In the genomic region with DNA sequence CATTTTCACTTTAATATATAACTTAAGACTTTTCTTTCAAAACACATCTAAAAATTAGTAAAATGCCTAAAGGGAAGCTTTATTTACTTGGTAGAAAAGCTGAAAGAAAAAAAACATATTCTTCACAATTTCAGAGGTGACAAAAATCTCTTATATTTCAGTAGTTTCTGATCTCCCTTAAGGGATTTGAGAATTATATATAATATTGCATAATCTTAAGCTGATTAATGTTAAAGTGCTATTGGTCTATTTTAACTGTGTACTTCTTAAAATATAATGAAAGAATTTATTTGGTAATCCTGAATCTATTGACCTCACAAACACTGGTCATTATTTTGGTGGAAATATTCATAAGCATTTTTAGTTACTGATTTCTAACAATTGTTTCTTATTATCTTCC, we compare ENCODE assay signal across 8 cellular contexts. TPM values are rescaled to one million over a fixed set of nuclear protein-coding genes. Genes with fewer than 3 reads are reported as not detected.
DNase-seq lines count a peak whose midpoint lies in the region; ATAC-seq, FAIRE-seq and TF ChIP-seq lines count a peak whose summit lies in the region.

No MANE protein-coding gene starts in this region.

- CTCF ChIA-PET in GM12878 (lab: Yijun Ruan, JAX), result interaction anchor here (1.0 to 1.8 kb wide), 7 partner anchors 9 to 121 kb away, joined by 3 to 8 read pairs (median 4); no protein-coding TSS in a partner anchor

- peak overlapping the region; percentile 72 for H3K4me2 ChIP-seq in GM12878 (ENCODE audit: control insufficient read depth, insufficient read depth)

- POLR2A ChIA-PET in GM12878 (lab: Charles Lee), result no interaction called here

- H4K20me1 ChIP-seq in GM12878 (ENCODE audit: control insufficient read depth, insufficient read depth), result no peaks in the 10 kb centered on the region

- in situ Hi-C loops in GM12878 (cut with MboI), result no loop called here

- H3K9ac ChIP-seq in GM12878 (ENCODE audit: control insufficient read depth, insufficient read depth, low read length), result peak overlapping the region; percentile 96

- TF ChIP-seq RAD21 in GM12878 (IDR thresholded peaks at IDR 0.05; ENCODE audit: insufficient read depth, low read depth, low read length), result no peak

- peaks cover 25% of the 10 kb centered on the region for H3K79me2 ChIP-seq in GM12878 (ENCODE audit: control insufficient read depth, insufficient read depth, low read length)

- peaks cover 6% of the 10 kb centered on the region for H3K36me3 Mint-ChIP-seq in activated naive CD4-positive, alpha-beta T cell treated with anti-CD3 and anti-CD28 coated beads, Interleukin-2, amount 50 U/mL, for 24 hours
- H3K36me3 Mint-ChIP-seq in memory B cell, result peaks cover 9% of the 10 kb centered on the region

- DNase-seq in activated naive CD4-positive, alpha-beta T cell treated with Interleukin-2 at 50 U/mL for 16 hours, result no peak
- DNase-seq in GM12878 (ENCODE audit: low read depth, low spot score) (no peak), memory B cell (ENCODE audit: low spot score in 2 of 2) (no peak), upper lobe of left lung (no peak), omental fat pad (ENCODE audit: low spot score) (no peak), NCI-H526 treated with DMSO at 0.1 percent for 48 hours (lab: John Stamatoyannopoulos, UW) (no peak)

- H3K4me1 ChIP-seq in GM12878 (ENCODE audit: control insufficient read depth, insufficient read depth, low read length), result peaks cover 9% of the 10 kb centered on the region; the same call in 1 of the 2 replicates
- H3K4me1 ChIP-seq in upper lobe of left lung, result peaks cover 11 to 20% (median 16%) of the 10 kb centered on the region in 4 donors

- TF ChIP-seq POLR2A in GM12878 (IDR thresholded peaks at IDR 0.05; ENCODE audit: low read depth, low read length), result no peak
- TF ChIP-seq POLR2A in upper lobe of left lung (IDR thresholded peaks at IDR 0.05), result no peak

- H3K27me3 ChIP-seq in GM12878 (replicated peaks in 1 of 2; ENCODE audit: control insufficient read depth in 2 of 2, insufficient read depth in 2 of 2, low read length in 1 of 2) (no peaks in the 10 kb centered on the region), upper lobe of left lung (no peaks in the 10 kb centered on the region)

- intact Hi-C loops in GM12878 (cut with micrococcal nuclease; ENCODE audit: unreplicated experiment), result loop anchor here (2.0 kb wide), 1 partner anchor 94 kb away; no protein-coding TSS in a partner anchor

- SMC1A ChIA-PET in GM12878 (lab: Charles Lee; ENCODE audit: uncharacterized antibody, unreplicated experiment), result interaction anchor here (0.7 to 4.9 kb wide), 6 partner anchors 57 to 167 kb away, joined by 3 to 63 read pairs (median 3); no protein-coding TSS in a partner anchor

- peaks cover 34% of the 10 kb centered on the region for H3K4me1 Mint-ChIP-seq in activated naive CD4-positive, alpha-beta T cell treated with anti-CD3 and anti-CD28 coated beads, Interleukin-2, amount 50 U/mL, for 24 hours
- peaks cover 15% of the 10 kb centered on the region for H3K4me1 Mint-ChIP-seq in memory B cell

- peak overlapping the region; percentile 97 for H3K4me3 Mint-ChIP-seq in activated naive CD4-positive, alpha-beta T cell treated with anti-CD3 and anti-CD28 coated beads, Interleukin-2, amount 50 U/mL, for 24 hours
- H3K4me3 Mint-ChIP-seq in memory B cell, result peak overlapping the region; percentile 98

- ATAC-seq in GM12878 (no peak), memory B cell (ENCODE audit: low read depth) (no peak), upper lobe of left lung (ENCODE audit: low FRiP score in 2 of 2) (no peak), omental fat pad (ENCODE audit: low FRiP score) (no peak), GM18502 (IDR thresholded peaks at IDR 0.05; ENCODE audit: poor library complexity, unreplicated experiment) (no peak)

- BruUV-seq in GM12878 (replicated peaks; lab: Mats Ljungman, UMichigan), result no TSS peak

- peak overlapping the region; percentile 97 for H3K27ac ChIP-seq in GM12878 (ENCODE audit: control insufficient read depth, insufficient read depth)
- H3K27ac ChIP-seq in upper lobe of left lung, result peak overlapping the region in 3 of 4 donors; percentile 86 to 94 (median 93)

- TF ChIP-seq EP300 in GM12878 (IDR thresholded peaks at IDR 0.05; ENCODE audit: borderline replicate concordance in 1 of 2, control insufficient read depth in 1 of 2, low read depth in 2 of 2, low read length in 2 of 2), result no peak
- no peak for TF ChIP-seq EP300 in upper lobe of left lung (IDR thresholded peaks at IDR 0.05)

- H3K36me3 ChIP-seq in GM12878 (ENCODE audit: control insufficient read depth in 2 of 2, insufficient read depth in 2 of 2, low read length in 1 of 2) (0 out of 4 replicates have a peak, but pooled peaks cover 0 to 4% of the 10 kb centered on the region in 2 experiments), upper lobe of left lung (peaks cover 0 to 6% (median 0%) of the 10 kb centered on the region in 4 donors)

- peak overlapping the region; percentile 95 for H3K27ac Mint-ChIP-seq in activated naive CD4-positive, alpha-beta T cell treated with anti-CD3 and anti-CD28 coated beads, Interleukin-2, amount 50 U/mL, for 24 hours
- peak overlapping the region; percentile 94 for H3K27ac Mint-ChIP-seq in memory B cell

- RAD21 ChIA-PET in GM12878 (lab: Charles Lee; ENCODE audit: unreplicated experiment), result interaction anchor here (0.9 to 1.1 kb wide), 2 partner anchors 99 to 104 kb away, joined by 3 read pairs; no protein-coding TSS in a partner anchor

- H3K9me3 ChIP-seq in GM12878 (replicated peaks; ENCODE audit: control insufficient read depth, insufficient read depth, low read length) (no peaks in the 10 kb centered on the region), upper lobe of left lung (no peaks in the 10 kb centered on the region)

- peak overlapping the region; percentile 98 for H2AFZ ChIP-seq in GM12878 (ENCODE audit: control insufficient read depth, low read depth, low read length)

- H3K4me3 ChIP-seq in GM12878 (peak overlapping the region; percentile 84), upper lobe of left lung (peak overlapping the region in 3 of 4 donors; percentile 68 to 79 (median 69))

- H3K27me3 Mint-ChIP-seq in activated naive CD4-positive, alpha-beta T cell treated with anti-CD3 and anti-CD28 coated beads, Interleukin-2, amount 50 U/mL, for 24 hours, result no peaks in the 10 kb centered on the region
- H3K27me3 Mint-ChIP-seq in memory B cell, result no peaks in the 10 kb centered on the region

- FAIRE-seq in GM12878 (lab: Jason Lieb, UNC), result no peak

- H3K9me3 Mint-ChIP-seq in activated naive CD4-positive, alpha-beta T cell treated with anti-CD3 and anti-CD28 coated beads, Interleukin-2, amount 50 U/mL, for 24 hours, result no peaks in the 10 kb centered on the region
- H3K9me3 Mint-ChIP-seq in memory B cell, result no peaks in the 10 kb centered on the region

- TF ChIP-seq CTCF in GM12878 (IDR thresholded peaks at IDR 0.05 in 2 of 3, conservative IDR thresholded peaks at IDR 0.05 in 1 of 3; ENCODE audit: control insufficient read depth in 2 of 3, extremely low read depth in 1 of 3, insufficient read depth in 1 of 3, low read depth in 3 of 3, low read length in 3 of 3) (no peak), upper lobe of left lung (IDR thresholded peaks at IDR 0.05) (no peak), omental fat pad (IDR thresholded peaks at IDR 0.05) (no peak)

TF ChIP-seq in GM12878, 131 proteins besides CTCF, POLR2A, EP300 and RAD21 (continues in another document):
- no peak for TF ChIP-seq ASH2L (IDR thresholded peaks at IDR 0.05; ENCODE audit: borderline replicate concordance, low read depth)
- no peak for TF ChIP-seq SIX5 (IDR thresholded peaks at IDR 0.05; ENCODE audit: low read depth, low read length, severe bottlenecking)
- no peak for TF ChIP-seq CBX3 (IDR thresholded peaks at IDR 0.05; ENCODE audit: borderline replicate concordance, low read depth)
- no peak for TF ChIP-seq ZZZ3 (IDR thresholded peaks at IDR 0.05; ENCODE audit: control insufficient read depth, insufficient read length, low read depth)

RNA-seq across cellular contexts. Expression of gene VPS45, which starts 1.2 kb away (rescaled TPM):
- total RNA-seq in GM12878 (2013; cell fraction: nucleolus; rRNA removed), result 160 and 169 TPM in 2 replicates
- total RNA-seq in GM12878 (2014; rRNA removed) (29.3 and 32.7 TPM in 2 replicates), GM12878 (2014; rRNA removed; fragmentation: Illumina TruSeq; extraction: Trizol) (38.0 and 38.4 TPM in 2 replicates), GM12878 (2021) (25.5 and 28.4 TPM in 2 replicates), upper lobe of left lung (10 to 100 TPM; 16.3 to 50.3 (median 30.8) TPM), omental fat pad (10 to 100 TPM; 18.0 to 42.1 (median 31.1) TPM)
- 12.9 TPM for polyA plus RNA-seq in GM12878 (2011; ENCODE audit: low read depth)
- polyA plus RNA-seq in GM12878 (2011; rRNA removed) (44.9 and 62.1 TPM in 2 replicates), GM12878 (2014; fragmentation: Illumina TruSeq; extraction: Trizol) (42.5 and 61.4 TPM in 2 replicates), GM12878 (2014; fragmentation: Nextera tagmentation; extraction: Ambion mirVana) (10 to 100 TPM; 24.4 to 28.7 TPM), GM12878 (2014; rRNA removed) (27.3 and 31.0 TPM in 2 replicates), GM12878 (2016; fragmentation: Nextera tagmentation; extraction: Ambion mirVana) (10 to 100 TPM; 46.7 to 48.7 TPM)
- polyA plus RNA-seq in GM12878 (2011; cell fraction: cytosol; rRNA removed), result 18.4 and 20.7 TPM in 2 replicates
- 74.4 and 75.6 TPM in 2 replicates for polyA plus RNA-seq in GM12878 (2011; cell fraction: nucleus; rRNA removed)
- polyA plus RNA-seq in GM12878 (2012), result 17.4 and 24.6 TPM in 2 replicates
- 22.0 and 34.3 TPM in 2 replicates for polyA minus RNA-seq in GM12878 (2011; rRNA and poly(A)+ RNA removed)
- 4.3 and 11.5 TPM in 2 replicates for polyA minus RNA-seq in GM12878 (2011; cell fraction: cytosol; rRNA and poly(A)+ RNA removed)
- 43.2 and 51.1 TPM in 2 replicates for polyA minus RNA-seq in GM12878 (2011; cell fraction: nucleus; rRNA and poly(A)+ RNA removed)

RNA-seq across cellular contexts. Expression of gene OTUD7B, which starts 55.8 kb away (rescaled TPM):
- 24.1 and 24.8 TPM in 2 replicates for total RNA-seq in GM12878 (2013; cell fraction: nucleolus; rRNA removed)
- 8.4 and 8.7 TPM in 2 replicates for total RNA-seq in GM12878 (2014; rRNA removed)
- total RNA-seq in GM12878 (2014; rRNA removed; fragmentation: Illumina TruSeq; extraction: Trizol), result 9.2 and 9.9 TPM in 2 replicates
- total RNA-seq in GM12878 (2021), result 20.7 and 24.9 TPM in 2 replicates
- 2.8 TPM for polyA plus RNA-seq in GM12878 (2011; ENCODE audit: low read depth)
- 4.3 and 7.4 TPM in 2 replicates for polyA plus RNA-seq in GM12878 (2011; rRNA removed)
- polyA plus RNA-seq in GM12878 (2011; cell fraction: cytosol; rRNA removed), result 4.5 and 6.7 TPM in 2 replicates
- 4.3 and 5.6 TPM in 2 replicates for polyA plus RNA-seq in GM12878 (2011; cell fraction: nucleus; rRNA removed)
- polyA plus RNA-seq in GM12878 (2012), result 3.8 and 5.9 TPM in 2 replicates
- 8.2 and 10.7 TPM in 2 replicates for polyA plus RNA-seq in GM12878 (2014; fragmentation: Illumina TruSeq; extraction: Trizol)
- polyA plus RNA-seq in GM12878 (2014; fragmentation: Nextera tagmentation; extraction: Ambion mirVana), result 1 to 10 TPM; 1.7 to 1.8 TPM
- 5.8 and 5.9 TPM in 2 replicates for polyA plus RNA-seq in GM12878 (2014; rRNA removed)
- 1 to 10 TPM; 1.7 to 2.3 TPM for polyA plus RNA-seq in GM12878 (2016; fragmentation: Nextera tagmentation; extraction: Ambion mirVana)
- polyA minus RNA-seq in GM12878 (2011; rRNA and poly(A)+ RNA removed), result 11.5 and 17.3 TPM in 2 replicates
- 2.8 and 4.4 TPM in 2 replicates for polyA minus RNA-seq in GM12878 (2011; cell fraction: cytosol; rRNA and poly(A)+ RNA removed)
- 3.5 and 6.0 TPM in 2 replicates for polyA minus RNA-seq in GM12878 (2011; cell fraction: nucleus; rRNA and poly(A)+ RNA removed)
- 10 to 100 TPM; 22.0 to 44.8 (median 29.8) TPM for total RNA-seq in upper lobe of left lung
- 10 to 100 TPM; 17.0 to 37.9 (median 27.5) TPM for total RNA-seq in omental fat pad
